In genomic region chrX:119817130-119817690, GRCh38 we compare ENCODE assay signal across 30 cellular contexts. TPM values are rescaled to one million over a fixed set of nuclear protein-coding genes. Genes with fewer than 3 reads are reported as not detected.
DNase-seq lines count a peak whose midpoint lies in the region; ATAC-seq and TF ChIP-seq lines count a peak whose summit lies in the region.
"Had no signal": no experiment of that assay in that cellular context is flagged by ENCODE, and none has a peak within 500 bp of the region (broad histone marks: within the 10 kb centered on the region; RNA-seq: fewer than 3 reads in every experiment).

No MANE protein-coding gene starts in this region.

- TF ChIP-seq CTCF in AG10803 (conservative IDR thresholded peaks at IDR 0.05; ENCODE audit: low read length) (no peak), choroid plexus epithelial cell (conservative IDR thresholded peaks at IDR 0.05; ENCODE audit: low read depth, low read length) (no peak), osteoblast (IDR thresholded peaks at IDR 0.05; ENCODE audit: extremely low read depth, low read depth, low read length) (no peak)

- no peaks in the 10 kb centered on the region for H3K9me2 ChIP-seq in GM23248 (ENCODE audit: insufficient read depth)

- peak; percentile 80 for DNase-seq in AG10803 (ENCODE audit: low read depth)
- peak; percentile 71 for DNase-seq in GM23248
- peak; percentile 35 for DNase-seq in choroid plexus epithelial cell (ENCODE audit: low read depth)
- DNase-seq in osteoblast (ENCODE audit: insufficient read length, low spot score, missing footprints) = no peak
- no peak for DNase-seq in kidney glomerular epithelial cell (lab: John Stamatoyannopoulos, UW)
- DNase-seq: activated CD8-positive, alpha-beta memory T cell treated with anti-CD3 and anti-CD28 coated beads for 24 hours; activated effector memory CD4-positive, alpha-beta T cell treated with anti-CD3 and anti-CD28 coated beads, Interleukin-2, amount 50 U/mL, for 16 hours; activated naive CD8-positive, alpha-beta T cell treated with anti-CD3 and anti-CD28 coated beads, Interleukin-2, amount 10 ng/mL, durations not matched to agents 7 days and 5 days; BE2C; caudate nucleus; cortex of kidney; DMS153; effector memory CD4-positive, alpha-beta T cell; naive thymus-derived CD4-positive, alpha-beta T cell; NCI-H1436 treated with DMSO at 0.1 percent for 48 hours; NCI-H2081 treated with DMSO at 0.1 percent for 48 hours; NCI-H2227 treated with DMSO at 0.1 percent for 48 hours; NCI-H69; SIG-M5; stimulated activated naive CD4-positive, alpha-beta T cell; testis had no signal

- peaks cover 9% of the 10 kb centered on the region for H3F3A ChIP-seq in GM23248 (ENCODE audit: insufficient read depth)

- H3K4me3 ChIP-seq in AG10803 (ENCODE audit: low read length) = no peak overlapping the region
- H3K4me3 ChIP-seq in GM23248 = no peak overlapping the region
- no peak overlapping the region for H3K4me3 ChIP-seq in choroid plexus epithelial cell (ENCODE audit: low read depth, low read length)
- no peak overlapping the region for H3K4me3 ChIP-seq in osteoblast (ENCODE audit: insufficient read depth, low read length)
- H3K4me3 ChIP-seq: A549, HAP-1, testis had no signal

- H3K4me2 ChIP-seq in GM23248 (ENCODE audit: unreplicated experiment) = no peak overlapping the region
- H3K4me2 ChIP-seq in osteoblast (ENCODE audit: insufficient read depth, low read length) = no peak overlapping the region
- H3K4me2 ChIP-seq: A549 had no signal

- no peak for ATAC-seq in GM21717 (IDR thresholded peaks at IDR 0.05; ENCODE audit: unreplicated experiment)
- no peak for ATAC-seq in GM19395 (IDR thresholded peaks at IDR 0.05; ENCODE audit: unreplicated experiment)
- no peak for ATAC-seq in HG02852 (IDR thresholded peaks at IDR 0.05; ENCODE audit: unreplicated experiment)
- ATAC-seq: A549; HepG2; naive thymus-derived CD4-positive, alpha-beta T cell had no signal

- H3K79me2 ChIP-seq in GM23248 (ENCODE audit: insufficient read depth) (no peaks in the 10 kb centered on the region), osteoblast (ENCODE audit: insufficient read depth, low read length) (no peaks in the 10 kb centered on the region)

- no peak overlapping the region for H2AFZ ChIP-seq in GM23248
- H2AFZ ChIP-seq in osteoblast (ENCODE audit: low read length) = no peak overlapping the region

- H3K27ac ChIP-seq in GM23248 = peak overlapping the region; percentile 84
- H3K27ac ChIP-seq in osteoblast (ENCODE audit: low read depth, low read length) = peak overlapping the region; percentile 76
- H3K27ac ChIP-seq: A549, neutrophil, testis had no signal

- H3K9me3 ChIP-seq in GM23248 (ENCODE audit: low read depth) (no peaks in the 10 kb centered on the region), osteoblast (ENCODE audit: low read depth, low read length) (no peaks in the 10 kb centered on the region)
- H3K9me3 ChIP-seq: A549, BE2C, HAP-1, neutrophil, testis had no signal

- no peaks in the 10 kb centered on the region for H4K20me1 ChIP-seq in GM23248 (ENCODE audit: insufficient read depth)
- H4K20me1 ChIP-seq in osteoblast (ENCODE audit: insufficient read depth, low read length) = no peaks in the 10 kb centered on the region

- H3K27me3 ChIP-seq in GM23248 (replicated peaks; ENCODE audit: insufficient read depth) (no peaks in the 10 kb centered on the region), osteoblast (ENCODE audit: insufficient read depth, low read length) (no peaks in the 10 kb centered on the region)
- H3K27me3 ChIP-seq: BE2C, neutrophil, testis had no signal

- in situ Hi-C loops in GM23248 (cut with MboI) = no loop called here

- peak overlapping the region; percentile 62 for H3K9ac ChIP-seq in GM23248

- 24 to 46% methylated on average over 5 to 6 of the region's 6 CpGs for WGBS in GM23248 (ENCODE audit: low coverage in 1 of 2, low lambda C conversion rate in 2 of 2, missing lambda C conversion rate in 2 of 2), 2 experiments

- no peaks in the 10 kb centered on the region for H3K36me3 ChIP-seq in GM23248 (ENCODE audit: low read depth)
- H3K36me3 ChIP-seq in osteoblast (ENCODE audit: insufficient read depth, low read length) = no peaks in the 10 kb centered on the region
- H3K36me3 ChIP-seq: BE2C, HAP-1, neutrophil had no signal

- H3K4me1 ChIP-seq in GM23248 (ENCODE audit: insufficient read depth) (0 out of 2 replicates have a peak, but pooled peaks cover 6% of the 10 kb centered on the region), osteoblast (ENCODE audit: insufficient read depth, low read length) (no peaks in the 10 kb centered on the region)
- H3K4me1 ChIP-seq: A549, BE2C, HAP-1, testis had no signal

RNA-seq across cellular contexts. Expression of gene RPL39, which starts 25.8 kb away (rescaled TPM):
- total RNA-seq in GM23248 (2014; rRNA removed; shearing (Covaris generic)) = 3,406 and 4,073 TPM in 2 replicates
- 1,028 and 1,060 TPM in 2 replicates for polyA plus RNA-seq in GM23248 (2016; fragmentation: Nextera tagmentation; extraction: Ambion mirVana)
- total RNA-seq in osteoblast = 1,554 and 1,740 TPM in 2 replicates

RNA-seq across cellular contexts. Expression of gene UPF3B, which starts 35.6 kb away (rescaled TPM):
- total RNA-seq in GM23248 (2014; rRNA removed; shearing (Covaris generic)) = 3.1 and 3.3 TPM in 2 replicates
- polyA plus RNA-seq in GM23248 (2016; fragmentation: Nextera tagmentation; extraction: Ambion mirVana) = 6.0 and 6.7 TPM in 2 replicates
- 1.2 and 1.8 TPM in 2 replicates for total RNA-seq in osteoblast

RNA-seq across cellular contexts. Expression of gene RNF113A, which starts 54.3 kb away (rescaled TPM):
- total RNA-seq in GM23248 (2014; rRNA removed; shearing (Covaris generic)) = 13.9 and 17.2 TPM in 2 replicates
- 20.7 and 23.1 TPM in 2 replicates for polyA plus RNA-seq in GM23248 (2016; fragmentation: Nextera tagmentation; extraction: Ambion mirVana)
- total RNA-seq in osteoblast = 15.3 and 15.9 TPM in 2 replicates

RNA-seq across cellular contexts. Expression of gene NDUFA1, which starts 54.4 kb away (rescaled TPM):
- total RNA-seq in GM23248 (2014; rRNA removed; shearing (Covaris generic)) = 34.8 and 46.4 TPM in 2 replicates
- polyA plus RNA-seq in GM23248 (2016; fragmentation: Nextera tagmentation; extraction: Ambion mirVana) = 260 and 264 TPM in 2 replicates
- total RNA-seq in osteoblast = 40.2 and 51.6 TPM in 2 replicates

RNA-seq across cellular contexts. Expression of gene SOWAHD, which starts 58.8 kb away (rescaled TPM):
- 0.22 TPM in 1 of 2 replicates, not detected in the other for total RNA-seq in GM23248 (2014; rRNA removed; shearing (Covaris generic))
- 0.41 TPM in 1 of 2 replicates, not detected in the other for polyA plus RNA-seq in GM23248 (2016; fragmentation: Nextera tagmentation; extraction: Ambion mirVana)
- under 0.01 and 0.72 TPM in 2 replicates for total RNA-seq in osteoblast
- total RNA-seq: epithelial cell of proximal tubule, kidney epithelial cell had no signal

Comparison
In these comparisons a context has a peak if more than half of its experiments do, and no peak if none do; other contexts are left out.
1. DNase-seq: peak in AG10803 (single experiment), GM23248 (single experiment) and choroid plexus epithelial cell (single experiment); none in osteoblast (single experiment) and kidney glomerular epithelial cell (single experiment).